ENCODE assay signal across 24 cellular contexts in the genomic region with DNA sequence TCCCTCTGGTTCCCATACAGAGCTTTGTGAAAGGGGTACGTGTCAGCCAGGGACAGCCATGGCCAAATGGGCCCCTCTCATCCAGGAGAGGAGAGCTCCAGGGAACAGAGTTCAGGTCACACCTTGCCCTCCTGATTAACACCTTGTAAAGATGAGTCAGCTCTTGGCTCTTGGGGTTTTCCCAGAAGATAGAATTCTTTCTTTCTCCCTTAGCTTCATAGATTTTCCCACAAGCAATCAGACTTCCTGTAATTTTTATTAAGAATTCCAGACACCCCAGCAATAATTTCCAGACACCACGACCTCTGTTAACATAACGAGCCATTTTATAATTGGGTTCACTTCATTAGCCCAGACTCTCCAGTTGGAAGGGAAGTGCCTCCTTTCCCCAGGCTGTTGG.
"Had no signal": no experiment of that assay in that cellular context is flagged by ENCODE, and none has a peak within 500 bp of the region (broad histone marks: within the 10 kb centered on the region; RNA-seq: fewer than 3 reads in every experiment).

No MANE protein-coding gene starts in this region.

- H3K9me3 ChIP-seq: gastroesophageal sphincter, left lung, neutrophil, pancreas, right lobe of liver, suprapubic skin, transverse colon, upper lobe of right lung, uterus had no signal

- H3K36me3 ChIP-seq: gastroesophageal sphincter, left lung, neutrophil, pancreas, right lobe of liver, suprapubic skin, transverse colon, upper lobe of right lung, uterus had no signal

- DNase-seq: dorsolateral prefrontal cortex; effector CD8-positive, alpha-beta T cell; endodermal cell; foreskin fibroblast; glutamatergic neuron; left cardiac atrium; left lung; naive B cell; pancreas; right lobe of liver; stimulated activated CD4-positive, alpha-beta T cell treated with anti-CD3 and anti-CD28 coated beads, Interleukin-12 subunit alpha, Interleukin-12 subunit beta, amount 100 ng/mL, for 4 hours; stimulated activated CD4-positive, alpha-beta T cell treated with anti-CD3 and anti-CD28 coated beads, Interleukin-1b, Interleukin-23, amount 100 ng/mL, for 48 hours; stimulated activated CD4-positive, alpha-beta T cell treated with anti-CD3 and anti-CD28 coated beads, Interleukin-4, amount 100 ng/mL, for 1 hour; stimulated activated CD8-positive, alpha-beta memory T cell treated with anti-CD3 and anti-CD28 coated beads, Interleukin-4, amount 100 ng/mL, for 48 hours; stimulated activated naive CD4-positive, alpha-beta T cell; stimulated activated naive CD8-positive, alpha-beta T cell treated with anti-CD3 and anti-CD28 coated beads, Interleukin-15, amount 100 ng/mL, for 72 hours; transverse colon; upper lobe of right lung; uterus had no signal

- H3K27ac ChIP-seq: dorsolateral prefrontal cortex, epithelial cell of prostate, gastroesophageal sphincter, left lung, neutrophil, pancreas, right lobe of liver, suprapubic skin, transverse colon, upper lobe of right lung, uterus had no signal

- H3K4me3 ChIP-seq: dorsolateral prefrontal cortex, gastroesophageal sphincter, left lung, pancreas, right lobe of liver, smooth muscle cell, suprapubic skin, transverse colon, upper lobe of right lung, uterus had no signal

- H3K4me1 ChIP-seq: gastroesophageal sphincter, left lung, pancreas, right lobe of liver, suprapubic skin, transverse colon, upper lobe of right lung, uterus had no signal

- H3K4me2 ChIP-seq: smooth muscle cell had no signal

- H3K27me3 ChIP-seq: dorsolateral prefrontal cortex, gastroesophageal sphincter, left lung, neutrophil, pancreas, right lobe of liver, suprapubic skin, transverse colon, upper lobe of right lung, uterus had no signal
